In the genomic region with DNA sequence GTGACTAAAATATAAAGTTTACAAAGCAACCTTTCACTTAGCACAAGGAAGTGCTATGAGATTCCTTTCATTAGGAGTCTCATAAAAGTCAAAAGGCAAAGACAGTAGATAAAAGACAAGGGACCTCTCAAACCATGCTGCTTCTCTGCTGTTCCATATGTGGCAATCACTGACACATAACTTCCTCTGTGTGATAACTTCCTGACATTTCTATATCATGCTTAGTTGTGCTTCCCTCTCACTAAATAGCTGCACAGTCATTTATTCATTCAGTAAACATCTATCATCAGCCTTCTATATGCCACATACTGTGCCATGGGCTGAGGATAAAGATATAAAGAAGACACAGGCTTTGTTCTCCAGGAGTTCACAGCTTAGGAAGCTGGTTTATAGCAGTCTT, we compare ENCODE assay signal across 31 cellular contexts.
DNase-seq lines count a peak whose midpoint lies in the region; ATAC-seq, FAIRE-seq and TF ChIP-seq lines count a peak whose summit lies in the region.
"Had no signal": no experiment of that assay in that cellular context is flagged by ENCODE, and none has a peak within 500 bp of the region (broad histone marks: within the 10 kb centered on the region; RNA-seq: fewer than 3 reads in every experiment).

No MANE protein-coding gene starts in this region.

- POLR2A ChIA-PET in A673 (lab: Charles Lee; ENCODE audit: low non-redundant PET) = no interaction called here

- TF ChIP-seq CTCF in A673 (conservative IDR thresholded peaks at IDR 0.05; ENCODE audit: low read depth, low read length) = no peak
- no peak for TF ChIP-seq CTCF in bronchial epithelial cell (IDR thresholded peaks at IDR 0.05; ENCODE audit: insufficient read depth, low read length, severe bottlenecking)

- DNase-seq in A673 (ENCODE audit: low spot score) (peak; percentile 72), HT1080 (ENCODE audit: low read depth) (peak; percentile 23), RPMI7951 (ENCODE audit: low read depth) (peak; percentile 10), bronchial epithelial cell (ENCODE audit: low read depth) (peak; percentile 42), T-helper 1 cell (no peak)
- no peak for DNase-seq in activated CD4-positive, CD25-positive, alpha-beta regulatory T cell (lab: John Stamatoyannopoulos, UW)
- DNase-seq: activated CD4-positive, alpha-beta T cell treated with anti-CD3 and anti-CD28 coated beads for 36 hours; activated gamma-delta T cell; activated naive CD8-positive, alpha-beta T cell treated with anti-CD3 and anti-CD28 coated beads, Interleukin-2, amount 10 ng/mL, durations not matched to agents 7 days and 5 days; activated T-cell treated with anti-CD3 and anti-CD28 coated beads, Interleukin-2, amount 50 U/mL, for 1 hour; CD8-positive, alpha-beta memory T cell; cerebellar nuclear complex; DMS153; islet precursor cell; left ventricle myocardium inferior; natural killer cell; NCI-H1105; NCI-H1930; NCI-H226; NCI-H748 treated with DMSO at 0.1 percent for 48 hours; stimulated activated naive CD8-positive, alpha-beta T cell treated with anti-CD3 and anti-CD28 coated beads, Interleukin-15, amount 100 ng/mL, for 72 hours; tibial artery had no signal

- H3K36me3 ChIP-seq in A673 (ENCODE audit: insufficient read depth, low read length, poor library complexity, severe bottlenecking) (no peaks in the 10 kb centered on the region), bronchial epithelial cell (ENCODE audit: control insufficient read depth, insufficient read depth, low read length) (no peaks in the 10 kb centered on the region)
- H3K36me3 ChIP-seq: left ventricle myocardium inferior, tibial artery had no signal

- no peak overlapping the region for H3K27ac ChIP-seq in A673 (ENCODE audit: low read depth, low read length, poor library complexity, severe bottlenecking)
- H3K27ac ChIP-seq: A549, left ventricle myocardium inferior, skin epidermis, tibial artery had no signal

- H3K27me3 ChIP-seq in A673 (replicated peaks; ENCODE audit: insufficient read depth, low read depth, low read length, poor library complexity) (no peaks in the 10 kb centered on the region), bronchial epithelial cell (ENCODE audit: control insufficient read depth, insufficient read depth, low read length) (no peaks in the 10 kb centered on the region)
- H3K27me3 ChIP-seq: tibial artery had no signal

- BruUV-seq in A673 (replicated peaks; lab: Mats Ljungman, UMichigan) = no TSS peak

- intact Hi-C loops in A673 (cut with micrococcal nuclease; ENCODE audit: unreplicated experiment) = no loop called here

- H3K9me3 ChIP-seq in A673 (ENCODE audit: low read depth, low read length, poor library complexity, severe bottlenecking) = no peaks in the 10 kb centered on the region
- H3K9me3 ChIP-seq: A549, left ventricle myocardium inferior, tibial artery had no signal

- H3K4me3 ChIP-seq in A673 (ENCODE audit: low read depth, low read length, poor library complexity, severe bottlenecking) = no peak overlapping the region
- H3K4me3 ChIP-seq in bronchial epithelial cell (ENCODE audit: low read depth, low read length) = no peak overlapping the region
- H3K4me3 ChIP-seq: A549, left ventricle myocardium inferior, skin epidermis, tibial artery had no signal

- FAIRE-seq in bronchial epithelial cell (lab: Jason Lieb, UNC) = no peak
- FAIRE-seq: A549, endothelial cell of umbilical vein, H54, HepG2, TTC549 had no signal

- CTCF ChIA-PET in A673 (lab: Charles Lee) = no interaction called here

- H3K4me1 ChIP-seq in A673 (ENCODE audit: insufficient read depth, low read length, poor library complexity, severe bottlenecking) = peaks cover 9% of the 10 kb centered on the region
- H3K4me1 ChIP-seq: A549, left ventricle myocardium inferior, tibial artery had no signal

- no peak for ATAC-seq in GM21737 (IDR thresholded peaks at IDR 0.05; ENCODE audit: unreplicated experiment)
- no peak for ATAC-seq in GM21786 (IDR thresholded peaks at IDR 0.05; ENCODE audit: unreplicated experiment)
- ATAC-seq: A549; activated CD4-positive, alpha-beta T cell treated with anti-CD3 and anti-CD28 coated beads for 36 hours; HepG2; natural killer cell; Right ventricle myocardium inferior; stimulated activated naive CD8-positive, alpha-beta T cell treated with anti-CD3 and anti-CD28 coated beads, Interleukin-15, amount 100 ng/mL, for 72 hours had no signal

Comparison
In these comparisons a context has a peak if more than half of its experiments do, and no peak if none do; other contexts are left out.
1. DNase-seq: peak in A673 (single experiment), HT1080 (single experiment), RPMI7951 (single experiment) and bronchial epithelial cell (single experiment); none in activated CD4-positive, CD25-positive, alpha-beta regulatory T cell (0 of 4) and T-helper 1 cell (0 of 5).